ENCODE assay signal across 1 cellular context in the genomic region with DNA sequence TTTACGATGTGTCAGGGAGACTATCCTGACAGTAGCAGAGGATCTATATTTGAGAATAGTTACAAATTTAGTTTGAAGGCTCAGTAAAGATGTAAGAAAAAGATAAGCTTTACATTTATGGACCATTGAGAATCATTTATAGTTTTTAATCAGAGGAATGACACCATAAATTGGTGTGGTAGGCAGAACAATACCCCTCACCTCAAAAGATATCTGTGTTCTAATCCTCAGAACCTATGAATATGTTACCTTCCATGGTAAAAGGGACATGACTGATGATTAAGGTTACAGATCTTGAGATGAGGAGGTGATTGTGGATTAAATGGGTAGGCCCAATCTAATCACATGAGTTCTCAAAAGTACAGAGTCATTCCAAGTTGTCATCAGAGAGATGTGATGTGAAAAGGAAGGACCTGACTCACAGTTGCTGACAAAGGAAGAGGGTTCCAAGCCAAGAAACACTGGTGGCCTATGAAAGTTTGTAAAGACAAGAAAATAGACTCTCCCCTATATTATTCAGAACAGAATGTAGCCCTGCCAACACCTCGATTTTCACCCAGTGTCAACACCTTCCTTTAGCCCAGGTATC.
TF ChIP-seq lines count a peak whose summit lies in the region.

No MANE protein-coding gene starts in this region.

TF ChIP-seq in A549, 52 proteins besides CTCF, POLR2A, EP300 and RAD21 (continued from another document):
- TF ChIP-seq MYC (IDR thresholded peaks at IDR 0.05; ENCODE audit: borderline replicate concordance, low read length) (no peak), ESRRA (IDR thresholded peaks at IDR 0.05; ENCODE audit: borderline replicate concordance, low read length) (no peak), KDM5A (IDR thresholded peaks at IDR 0.05) (no peak), CEBPB (IDR thresholded peaks at IDR 0.05) (no peak), RARB (CRISPR knock-in tag; IDR thresholded peaks at IDR 0.05) (no peak), CBX2 (IDR thresholded peaks at IDR 0.05; ENCODE audit: borderline replicate concordance, low read depth) (no peak), HEYL (CRISPR knock-in tag; IDR thresholded peaks at IDR 0.05) (no peak), HDAC2 (IDR thresholded peaks at IDR 0.05) (no peak), SREBF2 (IDR thresholded peaks at IDR 0.05) (no peak), NPAS2 (CRISPR knock-in tag; IDR thresholded peaks at IDR 0.05; ENCODE audit: borderline replicate concordance) (no peak), PHF8 (IDR thresholded peaks at IDR 0.05; ENCODE audit: borderline replicate concordance, low read depth) (no peak), TFCP2L1 (CRISPR knock-in tag; IDR thresholded peaks at IDR 0.05) (peak; percentile 67), EHF (CRISPR knock-in tag; IDR thresholded peaks at IDR 0.05) (peak; percentile 63; the same call in 1 of the 2 replicates), ZC3H11A (IDR thresholded peaks at IDR 0.05) (no peak), JUN (IDR thresholded peaks at IDR 0.05) (no peak), FOXS1 (CRISPR knock-in tag; IDR thresholded peaks at IDR 0.05) (no peak), SMC3 (IDR thresholded peaks at IDR 0.05) (no peak), ZSCAN20 (CRISPR knock-in tag; IDR thresholded peaks at IDR 0.05) (no peak), TP53 (CRISPR knock-in tag; IDR thresholded peaks at IDR 0.05) (0 out of 2 replicates have a peak, but pooled peaks have one; percentile 24), HOXB13 (CRISPR knock-in tag; IDR thresholded peaks at IDR 0.05; ENCODE audit: low read depth) (no peak), NR3C1 (IDR thresholded peaks at IDR 0.05) (no peak), KDM1A (IDR thresholded peaks at IDR 0.05; ENCODE audit: low read depth) (no peak), MAFK (IDR thresholded peaks at IDR 0.05; ENCODE audit: partially characterized antibody) (no peak), HOXB5 (CRISPR knock-in tag; IDR thresholded peaks at IDR 0.05) (no peak), HOXA7 (CRISPR knock-in tag; IDR thresholded peaks at IDR 0.05) (peak; percentile 25), FOSL2 (IDR thresholded peaks at IDR 0.05) (no peak), FOSL2 (CRISPR knock-in tag; IDR thresholded peaks at IDR 0.05) (no peak), ZNF302 (CRISPR knock-in tag; IDR thresholded peaks at IDR 0.05) (no peak), POLR2AphosphoS2 (conservative IDR thresholded peaks at IDR 0.05; ENCODE audit: low read length) (peak; percentile 68; the same call in 1 of the 2 replicates), GATA3 (IDR thresholded peaks at IDR 0.05; ENCODE audit: borderline replicate concordance) (no peak)
- TF ChIP-seq, protein P1, sequence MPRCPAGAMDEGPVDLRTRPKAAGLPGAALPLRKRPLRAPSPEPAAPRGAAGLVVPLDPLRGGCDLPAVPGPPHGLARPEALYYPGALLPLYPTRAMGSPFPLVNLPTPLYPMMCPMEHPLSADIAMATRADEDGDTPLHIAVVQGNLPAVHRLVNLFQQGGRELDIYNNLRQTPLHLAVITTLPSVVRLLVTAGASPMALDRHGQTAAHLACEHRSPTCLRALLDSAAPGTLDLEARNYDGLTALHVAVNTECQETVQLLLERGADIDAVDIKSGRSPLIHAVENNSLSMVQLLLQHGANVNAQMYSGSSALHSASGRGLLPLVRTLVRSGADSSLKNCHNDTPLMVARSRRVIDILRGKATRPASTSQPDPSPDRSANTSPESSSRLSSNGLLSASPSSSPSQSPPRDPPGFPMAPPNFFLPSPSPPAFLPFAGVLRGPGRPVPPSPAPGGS (IDR thresholded peaks at IDR 0.05) = no peak
- TF ChIP-seq, protein P2, sequence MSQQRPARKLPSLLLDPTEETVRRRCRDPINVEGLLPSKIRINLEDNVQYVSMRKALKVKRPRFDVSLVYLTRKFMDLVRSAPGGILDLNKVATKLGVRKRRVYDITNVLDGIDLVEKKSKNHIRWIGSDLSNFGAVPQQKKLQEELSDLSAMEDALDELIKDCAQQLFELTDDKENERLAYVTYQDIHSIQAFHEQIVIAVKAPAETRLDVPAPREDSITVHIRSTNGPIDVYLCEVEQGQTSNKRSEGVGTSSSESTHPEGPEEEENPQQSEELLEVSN (IDR thresholded peaks at IDR 0.05; ENCODE audit: borderline replicate concordance, low read depth) = no peak
- TF ChIP-seq, protein P3, sequence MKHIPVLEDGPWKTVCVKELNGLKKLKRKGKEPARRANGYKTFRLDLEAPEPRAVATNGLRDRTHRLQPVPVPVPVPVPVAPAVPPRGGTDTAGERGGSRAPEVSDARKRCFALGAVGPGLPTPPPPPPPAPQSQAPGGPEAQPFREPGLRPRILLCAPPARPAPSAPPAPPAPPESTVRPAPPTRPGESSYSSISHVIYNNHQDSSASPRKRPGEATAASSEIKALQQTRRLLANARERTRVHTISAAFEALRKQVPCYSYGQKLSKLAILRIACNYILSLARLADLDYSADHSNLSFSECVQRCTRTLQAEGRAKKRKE (CRISPR knock-in tag; IDR thresholded peaks at IDR 0.05; ENCODE audit: low read depth) = no peak
- TF ChIP-seq, protein P4, sequence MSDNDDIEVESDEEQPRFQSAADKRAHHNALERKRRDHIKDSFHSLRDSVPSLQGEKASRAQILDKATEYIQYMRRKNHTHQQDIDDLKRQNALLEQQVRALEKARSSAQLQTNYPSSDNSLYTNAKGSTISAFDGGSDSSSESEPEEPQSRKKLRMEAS (IDR thresholded peaks at IDR 0.05) = no peak
- TF ChIP-seq, protein P5, sequence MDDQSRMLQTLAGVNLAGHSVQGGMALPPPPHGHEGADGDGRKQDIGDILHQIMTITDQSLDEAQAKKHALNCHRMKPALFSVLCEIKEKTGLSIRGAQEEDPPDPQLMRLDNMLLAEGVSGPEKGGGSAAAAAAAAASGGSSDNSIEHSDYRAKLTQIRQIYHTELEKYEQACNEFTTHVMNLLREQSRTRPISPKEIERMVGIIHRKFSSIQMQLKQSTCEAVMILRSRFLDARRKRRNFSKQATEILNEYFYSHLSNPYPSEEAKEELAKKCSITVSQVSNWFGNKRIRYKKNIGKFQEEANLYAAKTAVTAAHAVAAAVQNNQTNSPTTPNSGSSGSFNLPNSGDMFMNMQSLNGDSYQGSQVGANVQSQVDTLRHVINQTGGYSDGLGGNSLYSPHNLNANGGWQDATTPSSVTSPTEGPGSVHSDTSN (IDR thresholded peaks at IDR 0.05) = no peak
